Comparison of ENCODE assay signal across 17 cellular contexts in the genomic region with DNA sequence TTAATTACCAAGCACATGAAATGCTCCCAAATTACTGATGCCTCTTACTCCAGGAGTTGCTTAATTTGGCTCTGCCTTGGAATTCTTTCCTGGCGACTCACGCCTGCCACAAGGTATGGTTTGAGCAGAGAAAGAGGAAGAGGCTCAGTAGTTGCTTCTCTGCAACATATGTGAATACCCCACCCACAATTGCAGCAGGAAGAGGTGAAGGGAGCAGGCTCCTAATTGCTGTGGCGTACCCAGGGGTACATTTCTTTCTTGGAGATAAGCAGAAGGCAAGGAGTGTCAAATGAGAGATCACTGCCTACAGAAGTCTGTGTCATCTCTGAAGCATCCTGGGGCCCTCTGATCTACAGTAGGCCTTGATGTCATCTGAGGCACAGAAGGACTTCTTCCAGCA. TPM values are rescaled to one million over a fixed set of nuclear protein-coding genes. Genes with fewer than 3 reads are reported as not detected.
A peak's percentile ranks its signal among the peaks of the same experiment; 100 is the strongest.
DNase-seq lines count a peak whose midpoint lies in the region; ATAC-seq and TF ChIP-seq lines count a peak whose summit lies in the region.
"Had no signal": no experiment of that assay in that cellular context is flagged by ENCODE, and none has a peak within 500 bp of the region (broad histone marks: within the 10 kb centered on the region; RNA-seq: fewer than 3 reads in every experiment).

No MANE protein-coding gene starts in this region.

- peaks cover 5% of the 10 kb centered on the region for H3K9me3 Mint-ChIP-seq in nephron progenitor cell
- H3K9me3 Mint-ChIP-seq: IgD-negative memory B cell, neural crest cell had no signal

- H3K9me3 ChIP-seq in adipocyte (ENCODE audit: control insufficient read depth, low read length), result no peaks in the 10 kb centered on the region

- H3K27me3 ChIP-seq in adipocyte (replicated peaks; ENCODE audit: control insufficient read depth, insufficient read depth, low read length), result no peaks in the 10 kb centered on the region
- H3K27me3 ChIP-seq: brain microvascular endothelial cell had no signal

- H3K9ac ChIP-seq in adipocyte (ENCODE audit: low read length), result no peak overlapping the region

- no peaks in the 10 kb centered on the region for H3K36me3 ChIP-seq in adipocyte (ENCODE audit: control insufficient read depth, insufficient read depth, low read length, severe bottlenecking)
- H3K36me3 ChIP-seq: brain microvascular endothelial cell had no signal

- no peak for ATAC-seq in HG02610 (IDR thresholded peaks at IDR 0.05; ENCODE audit: unreplicated experiment)
- ATAC-seq in HG03108 (IDR thresholded peaks at IDR 0.05; ENCODE audit: unreplicated experiment), result no peak
- no peak for ATAC-seq in HG02885 (IDR thresholded peaks at IDR 0.05; ENCODE audit: poor library complexity, unreplicated experiment)
- ATAC-seq: activated CD8-positive, alpha-beta T cell treated with anti-CD3 and anti-CD28 coated beads, Interleukin-2, amount 10 ng/mL, durations not matched to agents 7 days and 5 days had no signal

- DNase-seq in A172 (ENCODE audit: low spot score) (peak; percentile 38), HT-29 (ENCODE audit: low spot score) (peak; percentile 54), adipocyte (ENCODE audit: low read depth) (peak; percentile 59), glomerular visceral epithelial cell (ENCODE audit: extremely low spot score) (peak; percentile 58), nephron progenitor cell (no peak)
- DNase-seq: activated CD8-positive, alpha-beta T cell treated with anti-CD3 and anti-CD28 coated beads, Interleukin-2, amount 10 ng/mL, durations not matched to agents 7 days and 5 days; brain microvascular endothelial cell; hypothalamus; NCI-H1436; NCI-H524 treated with DMSO at 0.1 percent for 48 hours; T-helper 9 cell had no signal

- no peak for TF ChIP-seq CTCF in nephron progenitor cell (IDR thresholded peaks at IDR 0.05)

- H3K27ac Mint-ChIP-seq in nephron progenitor cell, result no peak overlapping the region
- H3K27ac Mint-ChIP-seq: activated CD8-positive, alpha-beta T cell treated with anti-CD3 and anti-CD28 coated beads, Interleukin-2, amount 10 ng/mL, durations not matched to agents 7 days and 5 days; IgD-negative memory B cell had no signal

- no peaks in the 10 kb centered on the region for H3K36me3 Mint-ChIP-seq in nephron progenitor cell (ENCODE audit: low read depth)

- no peak overlapping the region for H3K4me3 ChIP-seq in adipocyte (ENCODE audit: low read length)
- H3K4me3 ChIP-seq: skin epidermis had no signal

- peaks cover 29% of the 10 kb centered on the region for H3K4me1 Mint-ChIP-seq in nephron progenitor cell
- H3K4me1 Mint-ChIP-seq: IgD-negative memory B cell had no signal

- H3K4me1 ChIP-seq in adipocyte (ENCODE audit: control insufficient read depth, insufficient read depth, low read length), result peaks cover 44% of the 10 kb centered on the region

- no peak overlapping the region for H3K4me3 Mint-ChIP-seq in nephron progenitor cell
- H3K4me3 Mint-ChIP-seq: activated CD8-positive, alpha-beta T cell treated with anti-CD3 and anti-CD28 coated beads, Interleukin-2, amount 10 ng/mL, durations not matched to agents 7 days and 5 days; IgD-negative memory B cell; neural crest cell had no signal

- H3K27me3 Mint-ChIP-seq in nephron progenitor cell (ENCODE audit: low read depth, poor library complexity), result no peaks in the 10 kb centered on the region

RNA-seq across cellular contexts. Expression of gene NNMT, which starts 10.6 kb away (rescaled TPM):
- total RNA-seq in A172 (2014; rRNA removed; shearing (Covaris generic)), result 109 and 204 TPM in 2 replicates
- 60.2 and 91.4 TPM in 2 replicates for total RNA-seq in HT-29 (2014; rRNA removed; shearing (Covaris generic))
- total RNA-seq: activated CD8-positive, alpha-beta T cell treated with anti-CD3 and anti-CD28 coated beads, Interleukin-2, amount 10 ng/mL, durations not matched to agents 7 days and 5 days had no signal
